In genomic region chr14:39169541-39169900, GRCh38 we compare ENCODE assay signal across 8 cellular contexts. TPM values are rescaled to one million over a fixed set of nuclear protein-coding genes. Genes with fewer than 3 reads are reported as not detected.
A peak's percentile ranks its signal among the peaks of the same experiment; 100 is the strongest.
DNase-seq lines count a peak whose midpoint lies in the region; ATAC-seq and TF ChIP-seq lines count a peak whose summit lies in the region.

No MANE protein-coding gene starts in this region.

- H3K27me3 ChIP-seq in Panc1 (ENCODE audit: control insufficient read depth, insufficient read depth, low read length): no peaks in the 10 kb centered on the region
- H3K27me3 ChIP-seq in endodermal cell (ENCODE audit: control insufficient read depth, insufficient read depth, low read length, poor library complexity, severe bottlenecking): no peaks in the 10 kb centered on the region

- intact Hi-C loops in Panc1 (cut with micrococcal nuclease; ENCODE audit: unreplicated experiment): no loop called here

- H3K9me3 Mint-ChIP-seq in activated naive CD4-positive, alpha-beta T cell treated with anti-CD3 and anti-CD28 coated beads, Interleukin-2, amount 10 ng/mL, durations not matched to agents 7 days and 5 days: no peaks in the 10 kb centered on the region
- no peaks in the 10 kb centered on the region for H3K9me3 Mint-ChIP-seq in endodermal cell
- no peaks in the 10 kb centered on the region for H3K9me3 Mint-ChIP-seq in naive thymus-derived CD8-positive, alpha-beta T cell

- peak overlapping the region; percentile 98 for H3K27ac Mint-ChIP-seq in activated naive CD4-positive, alpha-beta T cell treated with anti-CD3 and anti-CD28 coated beads, Interleukin-2, amount 10 ng/mL, durations not matched to agents 7 days and 5 days
- H3K27ac Mint-ChIP-seq in endodermal cell: peak overlapping the region; percentile 98
- H3K27ac Mint-ChIP-seq in naive thymus-derived CD8-positive, alpha-beta T cell: peak overlapping the region; percentile 98 to 100 (median 99)

- ATAC-seq in Panc1: no peak; the same call in 1 of the 2 replicates
- ATAC-seq in naive thymus-derived CD8-positive, alpha-beta T cell: no peak
- ATAC-seq in HG03571 (IDR thresholded peaks at IDR 0.05; ENCODE audit: unreplicated experiment): no peak
- ATAC-seq in GM19324 (IDR thresholded peaks at IDR 0.05; ENCODE audit: low FRiP score, unreplicated experiment): no peak

- WGBS in endodermal cell (ENCODE audit: insufficient coverage in 1 of 2, insufficient read length in 1 of 2), 2 experiments: 3 to 4% methylated on average over 7 of the region's 7 CpGs

- H3K4me1 Mint-ChIP-seq in activated naive CD4-positive, alpha-beta T cell treated with anti-CD3 and anti-CD28 coated beads, Interleukin-2, amount 10 ng/mL, durations not matched to agents 7 days and 5 days: peaks cover 56% of the 10 kb centered on the region
- H3K4me1 Mint-ChIP-seq in endodermal cell: peaks cover 16% of the 10 kb centered on the region
- H3K4me1 Mint-ChIP-seq in naive thymus-derived CD8-positive, alpha-beta T cell: peaks cover 23 to 58% (median 45%) of the 10 kb centered on the region in 4 donors

- H3K9me3 ChIP-seq in Panc1 (ENCODE audit: control insufficient read depth, insufficient read depth, low read depth, low read length) (no peaks in the 10 kb centered on the region), endodermal cell (ENCODE audit: control insufficient read depth, low read length) (no peaks in the 10 kb centered on the region)

- no peak for DNase-seq in activated naive CD4-positive, alpha-beta T cell treated with anti-CD3 and anti-CD28 coated beads, Interleukin-2, amount 10 ng/mL, durations not matched to agents 7 days and 5 days
- no peak for DNase-seq in activated naive CD4-positive, alpha-beta T cell treated with Interleukin-2 at 50 U/mL for 16 hours
- DNase-seq in Panc1 (ENCODE audit: low read depth, low spot score) (no peak), endodermal cell (no peak), NCI-H774 (lab: John Stamatoyannopoulos, UW) (no peak)
- DNase-seq in naive thymus-derived CD8-positive, alpha-beta T cell: no peak

- TF ChIP-seq CTCF in Panc1 (IDR thresholded peaks at IDR 0.05) (no peak), endodermal cell (conservative IDR thresholded peaks at IDR 0.05) (no peak)

- POLR2A ChIA-PET in Panc1 (lab: Charles Lee): interaction anchor here (0.6 to 1.5 kb wide), 2 partner anchors 13 to 53 kb away, joined by 3 to 5 read pairs; no protein-coding TSS in a partner anchor
- POLR2A ChIA-PET in naive thymus-derived CD8-positive, alpha-beta T cell (lab: Charles Lee): interaction anchor here (0.8 to 3.3 kb wide), 8 partner anchors 16 to 262 kb away, joined by 3 to 59 read pairs (median 12); partner anchors contain the start of genes FBXO33, GEMIN2 and SEC23A

- no TSS peak for BruUV-seq in Panc1 (replicated peaks; lab: Mats Ljungman, UMichigan)

- H3K36me3 ChIP-seq in Panc1 (ENCODE audit: control insufficient read depth, insufficient read depth, low read length): peaks cover 5% of the 10 kb centered on the region
- peaks cover 18% of the 10 kb centered on the region for H3K36me3 ChIP-seq in endodermal cell (ENCODE audit: control insufficient read depth, insufficient read depth, low read length)

- H3K27me3 Mint-ChIP-seq in activated naive CD4-positive, alpha-beta T cell treated with anti-CD3 and anti-CD28 coated beads, Interleukin-2, amount 10 ng/mL, durations not matched to agents 7 days and 5 days: no peaks in the 10 kb centered on the region
- H3K27me3 Mint-ChIP-seq in endodermal cell (ENCODE audit: insufficient read depth): no peaks in the 10 kb centered on the region
- no peaks in the 10 kb centered on the region for H3K27me3 Mint-ChIP-seq in naive thymus-derived CD8-positive, alpha-beta T cell

- H3K36me3 Mint-ChIP-seq in activated naive CD4-positive, alpha-beta T cell treated with anti-CD3 and anti-CD28 coated beads, Interleukin-2, amount 10 ng/mL, durations not matched to agents 7 days and 5 days: peaks cover 27% of the 10 kb centered on the region
- peaks cover 16% of the 10 kb centered on the region for H3K36me3 Mint-ChIP-seq in endodermal cell (ENCODE audit: low read depth)
- peaks cover 0 to 21% (median 3%) of the 10 kb centered on the region in 3 donors for H3K36me3 Mint-ChIP-seq in naive thymus-derived CD8-positive, alpha-beta T cell

- peak overlapping the region; percentile 94 for H3K27ac ChIP-seq in Panc1 (ENCODE audit: low read length)
- H3K27ac ChIP-seq in endodermal cell (ENCODE audit: low read depth, low read length): no peak overlapping the region

- H3K4me3 ChIP-seq in Panc1 (ENCODE audit: low read depth in 2 of 2, low read length in 2 of 2) (peak overlapping the region; percentile 91 to 92), endodermal cell (ENCODE audit: low read length) (peak overlapping the region; percentile 99)

- CTCF ChIA-PET in activated naive CD4-positive, alpha-beta T cell treated with anti-CD3 and anti-CD28 coated beads, Interleukin-2, amount 10 ng/mL, durations not matched to agents 7 days and 5 days (lab: Charles Lee): interaction anchor here (1.0 kb wide), 2 partner anchors 10 to 56 kb away, joined by 3 read pairs; partner anchors contain the start of gene GEMIN2
- CTCF ChIA-PET in Panc1 (lab: Charles Lee): no interaction called here

- H3K4me1 ChIP-seq in Panc1 (ENCODE audit: control insufficient read depth, insufficient read depth, low read length) (peaks cover 15% of the 10 kb centered on the region; the same call in 1 of the 2 replicates), endodermal cell (ENCODE audit: control insufficient read depth, insufficient read depth, low read length) (peaks cover 4% of the 10 kb centered on the region)

- in situ Hi-C loops in Panc1 (cut with HindIII; ENCODE audit: low pct_unique_long_range_greater_than_20kb, low sequenced_read_pairs): no loop called here

- H3K4me3 Mint-ChIP-seq in activated naive CD4-positive, alpha-beta T cell treated with anti-CD3 and anti-CD28 coated beads, Interleukin-2, amount 10 ng/mL, durations not matched to agents 7 days and 5 days: peak overlapping the region; percentile 76
- peak overlapping the region; percentile 93 for H3K4me3 Mint-ChIP-seq in endodermal cell
- peak overlapping the region; percentile 82 to 99 (median 94) for H3K4me3 Mint-ChIP-seq in naive thymus-derived CD8-positive, alpha-beta T cell

- H3K9ac ChIP-seq in endodermal cell (ENCODE audit: extremely low read depth, low read length, poor library complexity, severe bottlenecking): peak overlapping the region; percentile 82

RNA-seq across cellular contexts. Expression of gene TRAPPC6B, which starts 0.6 kb away (rescaled TPM):
- total RNA-seq in Panc1 (2021; ENCODE audit: unreplicated experiment) (15.1 TPM), endodermal cell (10 to 100 TPM; 24.5 to 27.2 TPM)
- polyA plus RNA-seq in Panc1 (2012; ENCODE audit: insufficient read length): 6.6 TPM
- 19.1 TPM for polyA plus RNA-seq in endodermal cell (2013, experiment 1 of 2)
- 18.7 TPM for polyA plus RNA-seq in endodermal cell (2013, experiment 2 of 2)
- total RNA-seq in naive thymus-derived CD8-positive, alpha-beta T cell: 10 to 100 TPM; 30.2 to 38.7 TPM
- 10 to 100 TPM; 11.0 to 13.9 (median 12.1) TPM for polyA plus RNA-seq in naive thymus-derived CD8-positive, alpha-beta T cell

RNA-seq across cellular contexts. Expression of gene PNN, which starts 5.5 kb away (rescaled TPM):
- total RNA-seq in Panc1 (2021; ENCODE audit: unreplicated experiment): 55.4 TPM
- polyA plus RNA-seq in Panc1 (2012; ENCODE audit: insufficient read length): 39.3 TPM
- 100 to 1,000 TPM; 122 to 148 TPM for total RNA-seq in endodermal cell
- polyA plus RNA-seq in endodermal cell (2013, experiment 1 of 2): 110 TPM
- 89.9 TPM for polyA plus RNA-seq in endodermal cell (2013, experiment 2 of 2)
- 100 to 1,000 TPM; 114 to 116 TPM for total RNA-seq in naive thymus-derived CD8-positive, alpha-beta T cell
- 10 to 100 TPM; 15.4 to 24.2 (median 18.9) TPM for polyA plus RNA-seq in naive thymus-derived CD8-positive, alpha-beta T cell

RNA-seq across cellular contexts. Expression of gene GEMIN2, which starts 55.4 kb away (rescaled TPM):
- 15.1 TPM for total RNA-seq in Panc1 (2021; ENCODE audit: unreplicated experiment)
- 6.2 TPM for polyA plus RNA-seq in Panc1 (2012; ENCODE audit: insufficient read length)
- total RNA-seq in endodermal cell: 10 to 100 TPM; 35.2 to 41.7 TPM
- 31.8 TPM for polyA plus RNA-seq in endodermal cell (2013, experiment 1 of 2)
- polyA plus RNA-seq in endodermal cell (2013, experiment 2 of 2): 29.3 TPM
- total RNA-seq in naive thymus-derived CD8-positive, alpha-beta T cell: 10 to 100 TPM; 17.0 to 19.7 TPM
- 10 to 100 TPM; 10.5 to 17.0 (median 12.7) TPM for polyA plus RNA-seq in naive thymus-derived CD8-positive, alpha-beta T cell
